ENCODE assay signal across 15 cellular contexts in the genomic region with DNA sequence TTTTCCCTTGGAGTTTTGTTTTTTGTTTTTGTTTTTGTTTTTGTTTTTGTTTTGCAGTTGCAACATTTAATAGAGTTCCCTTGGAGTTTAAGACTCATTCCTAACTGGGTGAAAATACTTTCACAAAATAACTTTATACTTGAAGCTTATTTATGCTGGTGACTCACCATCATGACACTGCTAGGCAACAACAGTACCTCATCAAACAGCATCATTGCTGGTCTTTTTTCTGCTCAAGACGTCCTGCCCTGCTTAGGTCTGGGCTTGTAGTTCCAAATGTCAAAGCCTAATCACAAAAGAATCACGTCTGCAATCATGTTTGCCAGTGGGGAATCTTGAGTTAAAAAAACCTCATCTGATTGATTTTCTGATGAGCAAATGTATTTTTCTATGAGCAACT.
"Had no signal": no experiment of that assay in that cellular context is flagged by ENCODE, and none has a peak within 500 bp of the region (broad histone marks: within the 10 kb centered on the region; RNA-seq: fewer than 3 reads in every experiment).

No MANE protein-coding gene starts in this region.

- H3K4me3 ChIP-seq: cardiac muscle cell, psoas muscle, sigmoid colon, upper lobe of left lung had no signal

- H3K9me3 ChIP-seq: psoas muscle, sigmoid colon, upper lobe of left lung had no signal

- H3K4me1 ChIP-seq: psoas muscle, sigmoid colon, upper lobe of left lung had no signal

- H3K36me3 ChIP-seq: cardiac muscle cell, sigmoid colon, upper lobe of left lung had no signal

- FAIRE-seq: endothelial cell of umbilical vein had no signal

- DNase-seq: activated CD4-positive, alpha-beta memory T cell treated with anti-CD3 and anti-CD28 coated beads for 36 hours; activated gamma-delta T cell; activated naive CD8-positive, alpha-beta T cell treated with anti-CD3 and anti-CD28 coated beads for 36 hours; activated T-cell treated with anti-CD3 and anti-CD28 coated beads, Interleukin-2, amount 50 U/mL, for 48 hours; glutamatergic neuron; psoas muscle; sigmoid colon; stimulated activated CD4-positive, alpha-beta T cell treated with anti-CD3 and anti-CD28 coated beads, Interleukin-2, amount 100 ng/mL, for 48 hours; stimulated activated naive CD8-positive, alpha-beta T cell treated with anti-CD3 and anti-CD28 coated beads, Interleukin-15, Interleukin-2, amounts not matched to agents 100 U/mL and 50 U/mL, for 24 hours; SW 1271; upper lobe of left lung had no signal

- H3K27ac ChIP-seq: cardiac muscle cell, psoas muscle, sigmoid colon, upper lobe of left lung, VCaP had no signal

- H3K27me3 ChIP-seq: cardiac muscle cell, sigmoid colon, upper lobe of left lung had no signal

- ATAC-seq: left lobe of liver; psoas muscle; stimulated activated naive CD8-positive, alpha-beta T cell treated with anti-CD3 and anti-CD28 coated beads, Interleukin-15, Interleukin-2, amounts not matched to agents 100 U/mL and 50 U/mL, for 24 hours had no signal
